In genomic region chr22:49882519-49883293, GRCh38 we compare ENCODE assay signal across 18 cellular contexts. TPM values are rescaled to one million over a fixed set of nuclear protein-coding genes. Genes with fewer than 3 reads are reported as not detected.
DNase-seq lines count a peak whose midpoint lies in the region; ATAC-seq and TF ChIP-seq lines count a peak whose summit lies in the region.
"Had no signal": no experiment of that assay in that cellular context is flagged by ENCODE, and none has a peak within 500 bp of the region (broad histone marks: within the 10 kb centered on the region; RNA-seq: fewer than 3 reads in every experiment).

No MANE protein-coding gene starts in this region.

- CTCF ChIA-PET in activated naive CD4-positive, alpha-beta T cell treated with anti-CD3 and anti-CD28 coated beads, Interleukin-2, amount 10 ng/mL, durations not matched to agents 7 days and 5 days (lab: Charles Lee): no interaction called here

- H3K36me3 Mint-ChIP-seq in activated naive CD4-positive, alpha-beta T cell treated with anti-CD3 and anti-CD28 coated beads, Interleukin-2, amount 50 U/mL, for 24 hours: peaks cover 14% of the 10 kb centered on the region
- peaks cover 17 to 39% of the 10 kb centered on the region in 2 donors for H3K36me3 Mint-ChIP-seq in activated naive CD4-positive, alpha-beta T cell treated with anti-CD3 and anti-CD28 coated beads, Interleukin-2, amount 50 U/mL, for 72 hours
- H3K36me3 Mint-ChIP-seq in central memory CD8-positive, alpha-beta T cell (ENCODE audit: insufficient read depth): peaks cover 23% of the 10 kb centered on the region
- peaks cover 46% of the 10 kb centered on the region for H3K36me3 Mint-ChIP-seq in osteocyte (ENCODE audit: unreplicated experiment)
- peaks cover 55% of the 10 kb centered on the region for H3K36me3 Mint-ChIP-seq in activated naive CD4-positive, alpha-beta T cell treated with anti-CD3 and anti-CD28 coated beads, Interleukin-2, amount 10 ng/mL, durations not matched to agents 7 days and 5 days

- no peak overlapping the region for H3K4me3 Mint-ChIP-seq in activated naive CD4-positive, alpha-beta T cell treated with anti-CD3 and anti-CD28 coated beads, Interleukin-2, amount 50 U/mL, for 24 hours
- H3K4me3 Mint-ChIP-seq in central memory CD8-positive, alpha-beta T cell: no peak overlapping the region
- no peak overlapping the region for H3K4me3 Mint-ChIP-seq in osteocyte (ENCODE audit: unreplicated experiment)
- H3K4me3 Mint-ChIP-seq in activated naive CD4-positive, alpha-beta T cell treated with anti-CD3 and anti-CD28 coated beads, Interleukin-2, amount 10 ng/mL, durations not matched to agents 7 days and 5 days: no peak overlapping the region
- H3K4me3 Mint-ChIP-seq: activated T-cell treated with anti-CD3 and anti-CD28 coated beads, Interleukin-2, amount 50 U/mL, for 4 hours; CD4-positive, alpha-beta T cell had no signal

- no peak overlapping the region for H3K4me3 ChIP-seq in KMS-11 (IDR thresholded peaks at IDR 0.05; ENCODE audit: insufficient read depth, low read depth, low read length)
- H3K4me3 ChIP-seq: testis had no signal

- ATAC-seq in activated naive CD4-positive, alpha-beta T cell treated with anti-CD3 and anti-CD28 coated beads, Interleukin-2, amount 50 U/mL, for 72 hours: no peak
- no peak for ATAC-seq in central memory CD8-positive, alpha-beta T cell (replicated peaks; ENCODE audit: extremely low read depth, poor library complexity, severe bottlenecking)
- ATAC-seq in HG02763 (IDR thresholded peaks at IDR 0.05; ENCODE audit: unreplicated experiment) (no peak), GM18511 (IDR thresholded peaks at IDR 0.05; ENCODE audit: unreplicated experiment) (no peak)
- ATAC-seq: activated T-cell treated with anti-CD3 and anti-CD28 coated beads, Interleukin-2, amount 50 U/mL, for 4 hours; HCT116; stimulated activated effector memory CD8-positive, alpha-beta T cell treated with anti-CD3 and anti-CD28 coated beads, Interleukin-12 subunit alpha, Interleukin-12 subunit beta, amount 100 ng/mL, for 72 hours had no signal

- H3K27me3 Mint-ChIP-seq in activated naive CD4-positive, alpha-beta T cell treated with anti-CD3 and anti-CD28 coated beads, Interleukin-2, amount 50 U/mL, for 24 hours: no peaks in the 10 kb centered on the region
- no peaks in the 10 kb centered on the region for H3K27me3 Mint-ChIP-seq in central memory CD8-positive, alpha-beta T cell
- H3K27me3 Mint-ChIP-seq in osteocyte (ENCODE audit: unreplicated experiment): no peaks in the 10 kb centered on the region
- no peaks in the 10 kb centered on the region for H3K27me3 Mint-ChIP-seq in activated naive CD4-positive, alpha-beta T cell treated with anti-CD3 and anti-CD28 coated beads, Interleukin-2, amount 10 ng/mL, durations not matched to agents 7 days and 5 days
- H3K27me3 Mint-ChIP-seq: CD4-positive, alpha-beta T cell had no signal

- H3K4me1 Mint-ChIP-seq in activated naive CD4-positive, alpha-beta T cell treated with anti-CD3 and anti-CD28 coated beads, Interleukin-2, amount 50 U/mL, for 24 hours: peaks cover 30% of the 10 kb centered on the region
- peaks cover 51% of the 10 kb centered on the region for H3K4me1 Mint-ChIP-seq in central memory CD8-positive, alpha-beta T cell
- peaks cover 4% of the 10 kb centered on the region for H3K4me1 Mint-ChIP-seq in osteocyte (ENCODE audit: unreplicated experiment)
- H3K4me1 Mint-ChIP-seq in activated naive CD4-positive, alpha-beta T cell treated with anti-CD3 and anti-CD28 coated beads, Interleukin-2, amount 10 ng/mL, durations not matched to agents 7 days and 5 days: peaks cover 17% of the 10 kb centered on the region

- no peaks in the 10 kb centered on the region for H3K27me3 ChIP-seq in KMS-11 (ENCODE audit: insufficient read depth, low read depth)
- H3K27me3 ChIP-seq: neutrophil, testis had no signal

- no peak overlapping the region for H3K27ac ChIP-seq in KMS-11
- H3K27ac ChIP-seq: neutrophil, testis had no signal

- 0 out of 2 replicates have a peak, but pooled peaks cover 4% of the 10 kb centered on the region for H3K36me3 ChIP-seq in KMS-11 (ENCODE audit: insufficient read depth)

- peak overlapping the region; percentile 38 for H3K27ac Mint-ChIP-seq in activated naive CD4-positive, alpha-beta T cell treated with anti-CD3 and anti-CD28 coated beads, Interleukin-2, amount 50 U/mL, for 24 hours
- H3K27ac Mint-ChIP-seq in activated naive CD4-positive, alpha-beta T cell treated with anti-CD3 and anti-CD28 coated beads, Interleukin-2, amount 50 U/mL, for 72 hours: no peak overlapping the region
- peak overlapping the region; percentile 39 for H3K27ac Mint-ChIP-seq in central memory CD8-positive, alpha-beta T cell (ENCODE audit: low read depth)
- H3K27ac Mint-ChIP-seq in osteocyte (ENCODE audit: unreplicated experiment): peak overlapping the region; percentile 18
- no peak overlapping the region for H3K27ac Mint-ChIP-seq in activated naive CD4-positive, alpha-beta T cell treated with anti-CD3 and anti-CD28 coated beads, Interleukin-2, amount 10 ng/mL, durations not matched to agents 7 days and 5 days
- H3K27ac Mint-ChIP-seq: CD4-positive, alpha-beta T cell; stimulated activated effector memory CD8-positive, alpha-beta T cell treated with anti-CD3 and anti-CD28 coated beads, Interleukin-12 subunit alpha, Interleukin-12 subunit beta, amount 100 ng/mL, for 72 hours had no signal

- no peak overlapping the region for H3K9ac ChIP-seq in KMS-11

- H3K79me2 ChIP-seq in KMS-11 (ENCODE audit: insufficient read depth, low read depth): peaks cover 37% of the 10 kb centered on the region

- peak overlapping the region; percentile 95 for H3K4me2 ChIP-seq in KMS-11

- no peaks in the 10 kb centered on the region for H3K9me3 Mint-ChIP-seq in activated naive CD4-positive, alpha-beta T cell treated with anti-CD3 and anti-CD28 coated beads, Interleukin-2, amount 50 U/mL, for 24 hours
- H3K9me3 Mint-ChIP-seq in activated naive CD4-positive, alpha-beta T cell treated with anti-CD3 and anti-CD28 coated beads, Interleukin-2, amount 50 U/mL, for 72 hours: no peaks in the 10 kb centered on the region
- H3K9me3 Mint-ChIP-seq in central memory CD8-positive, alpha-beta T cell: no peaks in the 10 kb centered on the region
- H3K9me3 Mint-ChIP-seq in osteocyte (ENCODE audit: unreplicated experiment): no peaks in the 10 kb centered on the region
- no peaks in the 10 kb centered on the region for H3K9me3 Mint-ChIP-seq in activated naive CD4-positive, alpha-beta T cell treated with anti-CD3 and anti-CD28 coated beads, Interleukin-2, amount 10 ng/mL, durations not matched to agents 7 days and 5 days
- H3K9me3 Mint-ChIP-seq: activated T-cell treated with anti-CD3 and anti-CD28 coated beads, Interleukin-2, amount 50 U/mL, for 4 hours; CD4-positive, alpha-beta T cell; stimulated activated effector memory CD8-positive, alpha-beta T cell treated with anti-CD3 and anti-CD28 coated beads, Interleukin-12 subunit alpha, Interleukin-12 subunit beta, amount 100 ng/mL, for 72 hours had no signal

- H3K4me1 ChIP-seq in KMS-11 (ENCODE audit: low read depth, poor library complexity, severe bottlenecking): peaks cover 35% of the 10 kb centered on the region
- H3K4me1 ChIP-seq: testis had no signal

- H4K20me1 ChIP-seq in KMS-11 (ENCODE audit: insufficient read depth): no peaks in the 10 kb centered on the region

- TF ChIP-seq CTCF in KMS-11 (conservative IDR thresholded peaks at IDR 0.05; ENCODE audit: low read depth, low read length) (no peak), osteocyte (IDR thresholded peaks at IDR 0.05) (no peak)

- DNase-seq in activated naive CD4-positive, alpha-beta T cell treated with anti-CD3 and anti-CD28 coated beads, Interleukin-2, amount 50 U/mL, for 72 hours (ENCODE audit: low spot score in 2 of 2): no peak
- no peak for DNase-seq in central memory CD8-positive, alpha-beta T cell (ENCODE audit: low spot score in 2 of 2)
- no peak for DNase-seq in osteocyte (ENCODE audit: extremely low spot score, unreplicated experiment)
- no peak for DNase-seq in activated naive CD4-positive, alpha-beta T cell treated with anti-CD3 and anti-CD28 coated beads, Interleukin-2, amount 10 ng/mL, durations not matched to agents 7 days and 5 days
- DNase-seq: activated CD4-positive, alpha-beta T cell treated with anti-CD3 and anti-CD28 coated beads, Interleukin-2, amount 50 U/mL, for 48 hours; activated T-cell treated with anti-CD3 and anti-CD28 coated beads, Interleukin-2, amount 50 U/mL, for 4 hours; CD4-positive, alpha-beta T cell; effector CD8-positive, alpha-beta T cell; NCI-H1930; NCI-H510A; testis had no signal

- no peak overlapping the region for H2AFZ ChIP-seq in KMS-11 (ENCODE audit: low read depth)

RNA-seq across cellular contexts. Expression of gene ZBED4, which starts 29.1 kb away (rescaled TPM):
- total RNA-seq in activated naive CD4-positive, alpha-beta T cell treated with anti-CD3 and anti-CD28 coated beads, Interleukin-2, amount 50 U/mL, for 72 hours: 10 to 100 TPM; 18.4 to 20.7 TPM
- 17.2 and 17.3 TPM in 2 replicates for total RNA-seq in osteocyte

RNA-seq across cellular contexts. Expression of gene ALG12, which starts 35.5 kb away (rescaled TPM):
- 10 to 100 TPM; 14.8 to 15.3 TPM for total RNA-seq in activated naive CD4-positive, alpha-beta T cell treated with anti-CD3 and anti-CD28 coated beads, Interleukin-2, amount 50 U/mL, for 72 hours
- total RNA-seq in osteocyte: 27.1 and 27.9 TPM in 2 replicates

RNA-seq across cellular contexts. Expression of gene CRELD2, which starts 35.7 kb away (rescaled TPM):
- 10 to 100 TPM; 19.1 to 31.0 TPM for total RNA-seq in activated naive CD4-positive, alpha-beta T cell treated with anti-CD3 and anti-CD28 coated beads, Interleukin-2, amount 50 U/mL, for 72 hours
- 54.9 and 55.5 TPM in 2 replicates for total RNA-seq in osteocyte

RNA-seq across cellular contexts. Expression of gene BRD1, which starts 55.0 kb away (rescaled TPM):
- total RNA-seq in activated naive CD4-positive, alpha-beta T cell treated with anti-CD3 and anti-CD28 coated beads, Interleukin-2, amount 50 U/mL, for 72 hours: 10 to 100 TPM; 27.7 to 39.0 TPM
- 34.3 and 40.6 TPM in 2 replicates for total RNA-seq in osteocyte

Comparison
In these comparisons a context has a peak if more than half of its experiments do, and no peak if none do; other contexts are left out.
1. H3K27ac Mint-ChIP-seq: peak in activated naive CD4-positive, alpha-beta T cell treated with anti-CD3 and anti-CD28 coated beads, Interleukin-2, amount 50 U/mL, for 24 hours (single experiment), central memory CD8-positive, alpha-beta T cell (single experiment) and osteocyte (single experiment); none in activated naive CD4-positive, alpha-beta T cell treated with anti-CD3 and anti-CD28 coated beads, Interleukin-2, amount 50 U/mL, for 72 hours (0 of 2) and activated naive CD4-positive, alpha-beta T cell treated with anti-CD3 and anti-CD28 coated beads, Interleukin-2, amount 10 ng/mL, durations not matched to agents 7 days and 5 days (single experiment).